ENCODE assay signal across 22 cellular contexts in the genomic region with DNA sequence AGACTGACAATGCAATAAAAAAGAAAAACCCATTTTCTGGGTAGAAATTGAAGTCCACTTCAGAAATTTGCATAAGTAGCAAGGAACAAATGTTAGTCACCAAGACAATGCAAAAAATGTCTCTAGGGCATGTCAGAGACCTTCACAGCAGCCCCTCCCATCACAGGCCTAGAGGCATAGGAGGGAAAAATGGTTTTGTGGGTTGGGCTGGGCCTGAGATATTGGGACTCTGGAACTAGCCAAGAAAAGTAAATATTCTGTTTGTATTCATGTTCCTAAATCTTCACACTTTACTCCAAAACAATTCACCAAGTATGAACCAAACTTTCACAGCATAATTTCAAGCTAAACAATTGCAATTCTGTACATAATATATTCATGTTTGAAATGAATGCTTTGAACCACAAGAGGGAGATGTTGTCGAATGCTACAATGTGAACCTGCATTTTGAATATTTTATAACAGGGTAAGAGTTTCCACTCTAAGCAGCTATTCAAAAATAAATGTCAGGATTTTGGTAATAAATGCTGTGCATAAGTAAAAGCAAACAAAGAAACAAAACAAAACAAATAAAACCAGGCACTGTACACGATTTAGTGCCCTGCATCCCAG.
A peak's percentile ranks its signal among the peaks of the same experiment; 100 is the strongest.
DNase-seq lines count a peak whose midpoint lies in the region; ATAC-seq and TF ChIP-seq lines count a peak whose summit lies in the region.
"Had no signal": no experiment of that assay in that cellular context is flagged by ENCODE, and none has a peak within 500 bp of the region (broad histone marks: within the 10 kb centered on the region; RNA-seq: fewer than 3 reads in every experiment).

No MANE protein-coding gene starts in this region.

- H3K36me3 ChIP-seq in MM.1S (replicated peaks; ENCODE audit: insufficient read depth, low read length) (no peaks in the 10 kb centered on the region), endodermal cell (ENCODE audit: control insufficient read depth, insufficient read depth, low read length) (no peaks in the 10 kb centered on the region), upper lobe of left lung (no peaks in the 10 kb centered on the region)
- H3K36me3 ChIP-seq: SJSA1 had no signal

- no peaks in the 10 kb centered on the region for H3K9me2 ChIP-seq in MM.1S (replicated peaks; ENCODE audit: insufficient read depth, low read length)

- H3K27me3 ChIP-seq in MM.1S (replicated peaks; ENCODE audit: insufficient read depth, low read length) (no peaks in the 10 kb centered on the region), endodermal cell (ENCODE audit: control insufficient read depth, insufficient read depth, low read length, poor library complexity, severe bottlenecking) (no peaks in the 10 kb centered on the region), upper lobe of left lung (no peaks in the 10 kb centered on the region)
- H3K27me3 ChIP-seq: SJSA1 had no signal

- H3K4me3 ChIP-seq in MM.1S (ENCODE audit: low read length) (no peak overlapping the region), endodermal cell (ENCODE audit: low read length) (no peak overlapping the region), upper lobe of left lung (no peak overlapping the region)
- H3K4me3 ChIP-seq: psoas muscle, SJSA1, smooth muscle cell had no signal

- no peaks in the 10 kb centered on the region for H4K20me1 ChIP-seq in MM.1S (ENCODE audit: insufficient read depth, low read length)

- no peak overlapping the region for H3K9ac ChIP-seq in MM.1S (ENCODE audit: low read length)
- no peak overlapping the region for H3K9ac ChIP-seq in endodermal cell (ENCODE audit: extremely low read depth, low read length, poor library complexity, severe bottlenecking)

- TF ChIP-seq EP300 in upper lobe of left lung (IDR thresholded peaks at IDR 0.05), result no peak

- H3K4me3 Mint-ChIP-seq in endodermal cell (no peak overlapping the region), type B pancreatic cell (no peak overlapping the region)
- H3K4me3 Mint-ChIP-seq: CD8-positive, alpha-beta T cell; IgD-negative memory B cell; natural killer cell had no signal

- H3K4me1 ChIP-seq in MM.1S (ENCODE audit: low read length) (no peaks in the 10 kb centered on the region), endodermal cell (ENCODE audit: control insufficient read depth, insufficient read depth, low read length) (no peaks in the 10 kb centered on the region), upper lobe of left lung (no peaks in the 10 kb centered on the region)
- H3K4me1 ChIP-seq: psoas muscle, SJSA1 had no signal

- no peaks in the 10 kb centered on the region for H3F3A ChIP-seq in MM.1S (ENCODE audit: insufficient read depth, low read length)

- TF ChIP-seq POLR2A in upper lobe of left lung (IDR thresholded peaks at IDR 0.05), result no peak

- WGBS in endodermal cell (ENCODE audit: insufficient coverage in 1 of 2, insufficient read length in 1 of 2), 2 experiments, result 90 to 100% methylated on average over 1 to 2 of the region's 2 CpGs
- WGBS in upper lobe of left lung, 2 donors, result 78 to 79% methylated on average over 2 of the region's 2 CpGs

- no peak for ATAC-seq in upper lobe of left lung (ENCODE audit: low FRiP score in 2 of 2)
- ATAC-seq: CD8-positive, alpha-beta T cell; natural killer cell; psoas muscle had no signal

- no peak overlapping the region for H2AFZ ChIP-seq in MM.1S (ENCODE audit: low read length)

- TF ChIP-seq CTCF in MM.1S (IDR thresholded peaks at IDR 0.05; ENCODE audit: low read length) (peak; percentile 68), endodermal cell (conservative IDR thresholded peaks at IDR 0.05) (peak; percentile 55), type B pancreatic cell (conservative IDR thresholded peaks at IDR 0.05) (peak; percentile 44), upper lobe of left lung (IDR thresholded peaks at IDR 0.05) (no peak)

- H3K36me3 Mint-ChIP-seq in endodermal cell (ENCODE audit: low read depth), result no peaks in the 10 kb centered on the region
- H3K36me3 Mint-ChIP-seq in type B pancreatic cell, result no peaks in the 10 kb centered on the region
- H3K36me3 Mint-ChIP-seq: CD8-positive, alpha-beta T cell; IgD-negative memory B cell; natural killer cell had no signal

- H3K27ac Mint-ChIP-seq in endodermal cell, result no peak overlapping the region
- H3K27ac Mint-ChIP-seq in type B pancreatic cell, result no peak overlapping the region
- H3K27ac Mint-ChIP-seq: activated T-helper 2 cell treated with anti-CD3 and anti-CD28 coated beads, Interferon-gamma antibody, Interleukin-2, Interleukin-4, amounts not matched to agents 10 μg/mL and 5 μg/mL and 100 μg/mL, durations not matched to agents 14 hours and 24 hours and 36 hours; CD8-positive, alpha-beta T cell; IgD-negative memory B cell; natural killer cell had no signal

- H3K9me3 Mint-ChIP-seq in endodermal cell, result peaks cover 29% of the 10 kb centered on the region
- H3K9me3 Mint-ChIP-seq in type B pancreatic cell, result peaks cover 5% of the 10 kb centered on the region

- no peaks in the 10 kb centered on the region for H3K9me3 ChIP-seq in MM.1S (replicated peaks; ENCODE audit: insufficient read depth, low read length)
- H3K9me3 ChIP-seq in endodermal cell (ENCODE audit: control insufficient read depth, low read length), result peaks cover 25% of the 10 kb centered on the region
- no peaks in the 10 kb centered on the region for H3K9me3 ChIP-seq in upper lobe of left lung
- H3K9me3 ChIP-seq: psoas muscle, SJSA1 had no signal

- no peak overlapping the region for H3K4me2 ChIP-seq in MM.1S (ENCODE audit: low read depth, low read length)
- H3K4me2 ChIP-seq: smooth muscle cell had no signal

- DNase-seq in DMS 273 (lab: John Stamatoyannopoulos, UW; ENCODE audit: unreplicated experiment) (peak; percentile 1), DMS 273 treated with DMSO at 0.1 percent for 48 hours (lab: John Stamatoyannopoulos, UW) (no peak), MM.1S (peak; percentile 41), endodermal cell (no peak), type B pancreatic cell (ENCODE audit: extremely low spot score, unreplicated experiment) (no peak), upper lobe of left lung (no peak), amygdala (lab: John Stamatoyannopoulos, UW) (no peak), OCI-M2 (lab: John Stamatoyannopoulos, UW; ENCODE audit: unreplicated experiment) (no peak)
- DNase-seq: 8988T; CD8-positive, alpha-beta T cell; H7; mesenchymal stem cell; natural killer cell; NCI-H2081; NCI-H524; psoas muscle; stimulated activated CD4-positive, alpha-beta T cell treated with anti-CD3 and anti-CD28 coated beads, Interleukin-4, amount 100 ng/mL, for 4 hours; T-helper 9 cell had no signal

- H3K27me3 Mint-ChIP-seq in endodermal cell (ENCODE audit: insufficient read depth) (no peaks in the 10 kb centered on the region), type B pancreatic cell (no peaks in the 10 kb centered on the region)
- H3K27me3 Mint-ChIP-seq: IgD-negative memory B cell had no signal

- H3K4me1 Mint-ChIP-seq in endodermal cell (no peaks in the 10 kb centered on the region), type B pancreatic cell (ENCODE audit: unreplicated experiment) (no peaks in the 10 kb centered on the region)
- H3K4me1 Mint-ChIP-seq: IgD-negative memory B cell, natural killer cell had no signal

- H3K79me2 ChIP-seq in MM.1S (ENCODE audit: low read length), result no peaks in the 10 kb centered on the region

- H3K27ac ChIP-seq in MM.1S (ENCODE audit: low read length) (no peak overlapping the region), endodermal cell (ENCODE audit: low read depth, low read length) (no peak overlapping the region), upper lobe of left lung (no peak overlapping the region)
- H3K27ac ChIP-seq: psoas muscle, SJSA1 had no signal

Comparison
In these comparisons a context has a peak if more than half of its experiments do, and no peak if none do; other contexts are left out.
1. DNase-seq: peak in DMS 273 (single experiment) and MM.1S (single experiment); none in DMS 273 treated with DMSO at 0.1 percent for 48 hours (single experiment), endodermal cell (single experiment), type B pancreatic cell (single experiment), upper lobe of left lung (0 of 2), amygdala (0 of 56) and OCI-M2 (single experiment).
2. CTCF ChIP-seq: peak in MM.1S (single experiment), endodermal cell (single experiment) and type B pancreatic cell (single experiment); none in upper lobe of left lung (0 of 6).